ENCODE assay signal across 17 cellular contexts in the genomic region with DNA sequence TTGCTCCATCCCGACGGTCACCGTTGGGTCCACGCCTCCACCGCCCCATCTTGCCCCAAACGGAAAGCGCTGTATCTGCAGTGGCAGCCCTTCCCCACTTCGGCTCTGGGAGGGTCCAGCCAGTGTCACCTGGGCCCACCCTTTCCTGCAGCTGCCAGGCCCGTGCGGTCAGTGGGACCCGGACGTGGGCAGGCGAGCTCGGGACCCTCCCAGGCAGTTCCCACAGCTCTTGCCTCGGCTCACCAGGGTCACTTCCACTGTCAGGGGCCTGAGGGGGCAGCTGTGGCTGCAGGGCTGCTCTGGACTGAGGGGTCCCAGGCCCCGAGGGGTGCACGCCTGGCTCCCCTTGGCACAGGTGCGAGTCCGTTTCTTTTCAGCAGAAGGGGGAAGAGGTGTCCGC.
A peak's percentile ranks its signal among the peaks of the same experiment; 100 is the strongest.
DNase-seq lines count a peak whose midpoint lies in the region; ATAC-seq, FAIRE-seq and TF ChIP-seq lines count a peak whose summit lies in the region.
"Had no signal": no experiment of that assay in that cellular context is flagged by ENCODE, and none has a peak within 500 bp of the region (broad histone marks: within the 10 kb centered on the region; RNA-seq: fewer than 3 reads in every experiment).

No MANE protein-coding gene starts in this region.

- no peak overlapping the region for H3K14ac ChIP-seq in H1 (ENCODE audit: insufficient read length)

- intact Hi-C loops in activated CD4-positive, alpha-beta memory T cell treated with anti-CD3 and anti-CD28 coated beads for 36 hours (cut with micrococcal nuclease) = no loop called here

- H3K18ac ChIP-seq in H1 (ENCODE audit: extremely low read depth, low read length) = no peak overlapping the region

- 95% methylated on average over 17 of the region's 20 CpGs; no CpG with 5 or more reads in 1 of the 2 experiments for WGBS in H1 (ENCODE audit: extremely low coverage in 1 of 2, insufficient coverage in 1 of 2, insufficient read length in 1 of 2, insufficient replicate concordance in 2 of 2, low coverage in 1 of 2, low lambda C conversion rate in 2 of 2, missing lambda C conversion rate in 1 of 2), 2 experiments

- no peak overlapping the region for H2BK15ac ChIP-seq in H1 (ENCODE audit: low read length)

- peaks cover 0 to under 1% (median 0%) of the 10 kb centered on the region in 11 experiments; a peak in 2 of 22 replicates for H3K27me3 ChIP-seq in BLaER1 treated with 17β-estradiol and CSF1 and Interleukin-3, amounts not matched to agents 10 nM and 100 nM
- no peaks in the 10 kb centered on the region for H3K27me3 ChIP-seq in CD8-positive, alpha-beta memory T cell (ENCODE audit: insufficient read depth, low read length, poor library complexity, severe bottlenecking)
- H3K27me3 ChIP-seq in H1 (replicated peaks in 1 of 4; ENCODE audit: control insufficient read depth in 3 of 4, extremely low read depth in 1 of 4, insufficient read depth in 3 of 4, low read length in 3 of 4) = no peaks in the 10 kb centered on the region
- H3K27me3 ChIP-seq: BE2C, Peyer's patch had no signal

- H3K4me1 ChIP-seq in BLaER1 treated with 17β-estradiol and CSF1 and Interleukin-3, amounts not matched to agents 10 nM and 100 nM = peaks cover 63 to 92% (median 79%) of the 10 kb centered on the region in 10 experiments
- H3K4me1 ChIP-seq in CD8-positive, alpha-beta memory T cell (ENCODE audit: insufficient read depth, low read length) = peaks cover 24% of the 10 kb centered on the region
- peaks cover 4 to 23% (median 13%) of the 10 kb centered on the region in 4 experiments for H3K4me1 ChIP-seq in H1 (replicated peaks in 1 of 4; ENCODE audit: control insufficient read depth in 3 of 4, insufficient read depth in 4 of 4, low read length in 3 of 4)
- H3K4me1 ChIP-seq: BE2C had no signal

- H3K23me2 ChIP-seq in H1 (ENCODE audit: low read depth, low read length) = no peaks in the 10 kb centered on the region; the same call in 1 of the 2 replicates

- no peak overlapping the region for H3K9ac ChIP-seq in BLaER1 treated with 17β-estradiol and CSF1 and Interleukin-3, amounts not matched to agents 10 nM and 100 nM
- H3K9ac ChIP-seq in H1 (replicated peaks in 1 of 4; ENCODE audit: extremely low read depth in 1 of 4, low read depth in 3 of 4, low read length in 3 of 4) = no peak overlapping the region

- no peak for TF ChIP-seq CTCF in H1 (IDR thresholded peaks at IDR 0.05; ENCODE audit: control extremely low read depth in 1 of 3, insufficient read depth in 1 of 3, low read depth in 1 of 3, low read length in 3 of 3)
- TF ChIP-seq CTCF in neural crest cell (conservative IDR thresholded peaks at IDR 0.05) = no peak

- peaks cover 10 to 49% (median 15%) of the 10 kb centered on the region in 3 donors for H3K36me3 Mint-ChIP-seq in CD8-positive, alpha-beta memory T cell
- peaks cover 11% of the 10 kb centered on the region for H3K36me3 Mint-ChIP-seq in neural crest cell (ENCODE audit: low read depth)
- peaks cover 36% of the 10 kb centered on the region for H3K36me3 Mint-ChIP-seq in activated CD4-positive, alpha-beta memory T cell treated with anti-CD3 and anti-CD28 coated beads for 36 hours

- no peak overlapping the region for H4K5ac ChIP-seq in H1 (ENCODE audit: insufficient read length, low read depth, low read length)

- no peak overlapping the region for H4K91ac ChIP-seq in H1 (replicated peaks; ENCODE audit: insufficient read length, low read length)

- H2BK5ac ChIP-seq in H1 (ENCODE audit: low read depth, low read length) = no peak overlapping the region

- no peak overlapping the region for H4K8ac ChIP-seq in H1 (ENCODE audit: extremely low read depth, insufficient read depth, low read length)

- POLR2A ChIA-PET in CD8-positive, alpha-beta memory T cell (lab: Charles Lee) = interaction anchor here (0.7 kb wide), 2 partner anchors 117 to 278 kb away, joined by 6 read pairs; no protein-coding TSS in a partner anchor
- POLR2A ChIA-PET in H1 (lab: Charles Lee; ENCODE audit: partially characterized antibody) = interaction anchor here (1.1 to 1.5 kb wide), 2 partner anchors 76 to 118 kb away, joined by 3 to 5 read pairs; no protein-coding TSS in a partner anchor
- POLR2A ChIA-PET in activated CD4-positive, alpha-beta memory T cell treated with anti-CD3 and anti-CD28 coated beads for 36 hours (lab: Charles Lee) = no interaction called here

- peak overlapping the region in 5 of 8 donors; percentile 41 to 90 (median 57) for H3K27ac Mint-ChIP-seq in CD8-positive, alpha-beta memory T cell
- H3K27ac Mint-ChIP-seq in neural crest cell (ENCODE audit: unreplicated experiment) = no peak overlapping the region
- H3K27ac Mint-ChIP-seq in activated CD4-positive, alpha-beta memory T cell treated with anti-CD3 and anti-CD28 coated beads for 36 hours = no peak overlapping the region

- no peak for TF ChIP-seq POLR2A in H1 (IDR thresholded peaks at IDR 0.05; ENCODE audit: control extremely low read depth in 1 of 2, low read depth in 2 of 2, low read length in 2 of 2)

- no peak for FAIRE-seq in H1 (lab: Jason Lieb, UNC)
- FAIRE-seq: GM12878 had no signal

- no peak overlapping the region for H3K56ac ChIP-seq in H1 (replicated peaks; ENCODE audit: insufficient read length, low read depth, low read length)

- no peak for TF ChIP-seq RAD21 in H1 (IDR thresholded peaks at IDR 0.05 in 1 of 2, conservative IDR thresholded peaks at IDR 0.05 in 1 of 2; ENCODE audit: low read depth in 2 of 2, low read length in 2 of 2)

- peak overlapping the region in 7 of 11 experiments; percentile 8 to 77 (median 34); a peak in 11 of 22 replicates for H3K4me2 ChIP-seq in BLaER1 treated with 17β-estradiol and CSF1 and Interleukin-3, amounts not matched to agents 10 nM and 100 nM
- H3K4me2 ChIP-seq in H1 (ENCODE audit: insufficient read depth in 1 of 2, low read depth in 2 of 2, low read length in 2 of 2) = no peak overlapping the region

- no peak overlapping the region for H2BK120ac ChIP-seq in H1 (replicated peaks; ENCODE audit: low read depth, low read length)

- CTCF ChIA-PET in CD8-positive, alpha-beta memory T cell (lab: Charles Lee) = interaction anchor here (1.4 kb wide), 1 partner anchor 114 kb away, joined by 5 read pairs; the partner anchor contains the start of gene FAAP20
- CTCF ChIA-PET in H1 (lab: Charles Lee; ENCODE audit: partially characterized antibody) = interaction anchor here (0.8 to 2.0 kb wide), 5 partner anchors 35 to 114 kb away, joined by 4 to 7 read pairs (median 4); partner anchors contain the start of gene FAAP20
- CTCF ChIA-PET in activated CD4-positive, alpha-beta memory T cell treated with anti-CD3 and anti-CD28 coated beads for 36 hours (lab: Charles Lee) = interaction anchor here (1.1 kb wide), 1 partner anchor 113 kb away, joined by 3 read pairs; no protein-coding TSS in a partner anchor

- H3K36me3 ChIP-seq in BLaER1 treated with 17β-estradiol and CSF1 and Interleukin-3, amounts not matched to agents 10 nM and 100 nM = peaks cover 34 to 65% (median 54%) of the 10 kb centered on the region in 11 experiments
- peaks cover 18% of the 10 kb centered on the region for H3K36me3 ChIP-seq in CD8-positive, alpha-beta memory T cell (ENCODE audit: insufficient read depth, low read length)
- peaks cover 6 to 44% (median 27%) of the 10 kb centered on the region in 4 experiments; a peak in 6 of 8 replicates for H3K36me3 ChIP-seq in H1 (ENCODE audit: control insufficient read depth in 2 of 4, insufficient read depth in 4 of 4, low read length in 3 of 4)
- H3K36me3 ChIP-seq: BE2C had no signal

- no peak overlapping the region for H3K4me3 Mint-ChIP-seq in CD8-positive, alpha-beta memory T cell
- H3K4me3 Mint-ChIP-seq in neural crest cell = peak overlapping the region; percentile 74
- no peak overlapping the region for H3K4me3 Mint-ChIP-seq in activated CD4-positive, alpha-beta memory T cell treated with anti-CD3 and anti-CD28 coated beads for 36 hours

- no peak overlapping the region for H3K27ac ChIP-seq in BLaER1 treated with 17β-estradiol and CSF1 and Interleukin-3, amounts not matched to agents 10 nM and 100 nM
- no peak overlapping the region for H3K27ac ChIP-seq in CD8-positive, alpha-beta memory T cell (ENCODE audit: low read depth, low read length)
- 0 out of 2 replicates have a peak overlapping the region, but pooled peaks have one; percentile 29 for H3K27ac ChIP-seq in H1 (ENCODE audit: low read depth, low read length)
- H3K27ac ChIP-seq: Peyer's patch had no signal

- no peak overlapping the region for H3K23ac ChIP-seq in H1 (ENCODE audit: insufficient read length)

- H3K9me3 Mint-ChIP-seq in CD8-positive, alpha-beta memory T cell = peaks cover 0 to 4% (median 0%) of the 10 kb centered on the region in 5 donors
- H3K9me3 Mint-ChIP-seq in neural crest cell = no peaks in the 10 kb centered on the region
- no peaks in the 10 kb centered on the region for H3K9me3 Mint-ChIP-seq in activated CD4-positive, alpha-beta memory T cell treated with anti-CD3 and anti-CD28 coated beads for 36 hours

- no peak overlapping the region for H2AFZ ChIP-seq in H1 (ENCODE audit: low read length)

- no peak overlapping the region for H3K4me3 ChIP-seq in BLaER1 treated with 17β-estradiol and CSF1 and Interleukin-3, amounts not matched to agents 10 nM and 100 nM
- H3K4me3 ChIP-seq in CD8-positive, alpha-beta memory T cell (ENCODE audit: low read length) = no peak overlapping the region
- H3K4me3 ChIP-seq in H1 (ENCODE audit: extremely low read depth in 1 of 4, insufficient read depth in 2 of 4, low read depth in 3 of 4, low read length in 4 of 4) = no peak overlapping the region
- H3K4me3 ChIP-seq: GM12878, HAP-1, Peyer's patch had no signal

- no peak for ATAC-seq in GM18870 (IDR thresholded peaks at IDR 0.05; ENCODE audit: unreplicated experiment)
- ATAC-seq: GM12878 had no signal

- DNase-seq in CD8-positive, alpha-beta memory T cell = no peak
- no peak for DNase-seq in H1 (ENCODE audit: low read depth in 1 of 2, low spot score in 2 of 2)
- no peak for DNase-seq in neural crest cell (ENCODE audit: low read depth, low spot score)
- DNase-seq in globus pallidus (ENCODE audit: low spot score) = no peak
- no peak for DNase-seq in activated CD4-positive, alpha-beta memory T cell treated with anti-CD3 and anti-CD28 coated beads for 36 hours
- DNase-seq: BE2C, Caco-2, DMS53, NCI-H1930, NCI-H2171, NCI-H446 treated with DMSO at 0.1 percent for 48 hours, Peyer's patch, SHP77 had no signal

- H2BK12ac ChIP-seq in H1 (ENCODE audit: low read depth, low read length) = no peak overlapping the region

- no peaks in the 10 kb centered on the region for H3K27me3 Mint-ChIP-seq in CD8-positive, alpha-beta memory T cell
- H3K27me3 Mint-ChIP-seq in neural crest cell (ENCODE audit: low read depth) = no peaks in the 10 kb centered on the region
- H3K27me3 Mint-ChIP-seq in activated CD4-positive, alpha-beta memory T cell treated with anti-CD3 and anti-CD28 coated beads for 36 hours = no peaks in the 10 kb centered on the region

- H3K4ac ChIP-seq in H1 (replicated peaks; ENCODE audit: insufficient read length, low read depth, low read length) = no peak overlapping the region

- H4K20me1 ChIP-seq in BLaER1 treated with 17β-estradiol and CSF1 and Interleukin-3, amounts not matched to agents 10 nM and 100 nM = peaks cover 40 to 95% (median 73%) of the 10 kb centered on the region in 11 experiments; a peak in 21 of 22 replicates
- H4K20me1 ChIP-seq in H1 (replicated peaks in 1 of 2; ENCODE audit: control insufficient read depth in 1 of 2, insufficient read depth in 2 of 2, low read length in 2 of 2) = peaks cover 5 to 6% of the 10 kb centered on the region in 2 experiments

- peaks cover 3% of the 10 kb centered on the region for H3K79me1 ChIP-seq in H1 (ENCODE audit: low read depth, low read length)

- H2AK5ac ChIP-seq in H1 (ENCODE audit: low read depth, low read length) = no peak overlapping the region

- no peak overlapping the region for H2BK20ac ChIP-seq in H1 (ENCODE audit: low read length)

- H3K4me1 Mint-ChIP-seq in CD8-positive, alpha-beta memory T cell = peaks cover 4 to 35% (median 10%) of the 10 kb centered on the region in 3 donors
- H3K4me1 Mint-ChIP-seq in neural crest cell = peaks cover 5% of the 10 kb centered on the region
- H3K4me1 Mint-ChIP-seq in activated CD4-positive, alpha-beta memory T cell treated with anti-CD3 and anti-CD28 coated beads for 36 hours (ENCODE audit: low read depth) = no peaks in the 10 kb centered on the region

- no peaks in the 10 kb centered on the region for H3K9me3 ChIP-seq in BLaER1 treated with 17β-estradiol and CSF1 and Interleukin-3, amounts not matched to agents 10 nM and 100 nM (replicated peaks in 1 of 11)
- no peaks in the 10 kb centered on the region for H3K9me3 ChIP-seq in CD8-positive, alpha-beta memory T cell (ENCODE audit: low read length)
- no peaks in the 10 kb centered on the region for H3K9me3 ChIP-seq in H1 (ENCODE audit: insufficient read depth in 2 of 2, low read depth in 1 of 2, low read length in 1 of 2)
- H3K9me3 ChIP-seq: BE2C, Caco-2, HAP-1, Peyer's patch had no signal

- H3K79me2 ChIP-seq in H1 (ENCODE audit: control insufficient read depth in 1 of 2, insufficient read depth in 2 of 2, low read length in 2 of 2) = no peaks in the 10 kb centered on the region; a peak in 1 of 4 replicates

- no peak for TF ChIP-seq EP300 in H1 (IDR thresholded peaks at IDR 0.05; ENCODE audit: borderline replicate concordance in 1 of 2, low read depth in 2 of 2, low read length in 2 of 2)

Comparison
In these comparisons a context has a peak if more than half of its experiments do, and no peak if none do; other contexts are left out.
1. H3K4me2 ChIP-seq: peak in BLaER1 treated with 17β-estradiol and CSF1 and Interleukin-3, amounts not matched to agents 10 nM and 100 nM (7 of 11); none in H1 (0 of 2).
2. H3K27ac Mint-ChIP-seq: peak in CD8-positive, alpha-beta memory T cell (5 of 8); none in neural crest cell (single experiment) and activated CD4-positive, alpha-beta memory T cell treated with anti-CD3 and anti-CD28 coated beads for 36 hours (single experiment).